In the genomic region with DNA sequence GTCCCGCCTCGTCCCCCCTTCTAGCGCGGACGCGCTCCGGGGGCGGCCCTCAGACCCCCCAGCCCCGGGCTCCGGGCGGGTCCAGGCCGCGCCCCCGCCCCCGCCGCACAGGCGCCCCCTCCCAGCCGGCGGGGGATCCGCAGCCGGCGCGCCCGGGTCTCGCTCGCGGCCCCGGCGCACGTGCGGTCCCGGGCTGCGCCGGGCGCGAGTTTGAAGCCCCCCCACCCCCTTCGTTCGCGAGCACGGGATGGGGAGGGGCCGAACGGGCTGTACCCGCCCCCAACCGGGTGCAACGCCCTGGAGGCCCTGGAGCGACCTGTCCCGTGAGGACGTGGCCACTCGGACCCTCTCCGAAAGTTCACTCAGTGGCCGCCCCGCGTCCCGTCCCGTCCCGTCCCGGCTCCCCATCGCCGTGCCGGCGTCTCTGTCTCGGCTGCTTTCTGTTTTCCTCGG, we compare ENCODE assay signal across 8 cellular contexts. TPM values are rescaled to one million over a fixed set of nuclear protein-coding genes. Genes with fewer than 3 reads are reported as not detected.
DNase-seq lines count a peak whose midpoint lies in the region; ATAC-seq and TF ChIP-seq lines count a peak whose summit lies in the region.

No MANE protein-coding gene starts in this region.

- H2BK5ac ChIP-seq in IMR-90 (ENCODE audit: low read depth, low read length, poor library complexity, severe bottlenecking), result no peak overlapping the region

- peak overlapping the region; percentile 81 for H2AFZ ChIP-seq in IMR-90 (replicated peaks; ENCODE audit: low read length, poor library complexity)

- H2AK9ac ChIP-seq in IMR-90 (replicated peaks; ENCODE audit: low read depth, low read length, poor library complexity), result peak overlapping the region; percentile 95

- CTCF ChIA-PET in IMR-90 (lab: Yijun Ruan, JAX), result interaction anchor here (1.6 kb wide), 1 partner anchor 403 kb away, joined by 4 read pairs; no protein-coding TSS in a partner anchor

- no peak overlapping the region for H2BK20ac ChIP-seq in IMR-90 (ENCODE audit: low read depth, low read length)

- ATAC-seq in IMR-90 (ENCODE audit: low read depth) (peak; percentile 60), GM21381 (IDR thresholded peaks at IDR 0.05; ENCODE audit: unreplicated experiment) (no peak)
- ATAC-seq in stimulated activated naive B cell treated with anti-CD40 and anti-IgM and Interleukin-4, amounts not matched to agents 10 μg/mL and 1 μg/mL and 100 μg/mL, for 72 hours (replicated peaks), result peak; percentile 13 to 14

- peak overlapping the region; percentile 33 for H3K27ac ChIP-seq in IMR-90 (ENCODE audit: insufficient read depth, low read length)

- peak overlapping the region; percentile 66; the same call in 1 of the 2 replicates for H3K56ac ChIP-seq in IMR-90 (ENCODE audit: extremely low read depth, insufficient read depth, low read length)

- H3K27me3 ChIP-seq in IMR-90 (ENCODE audit: control insufficient read depth, insufficient read depth, low read length), result no peaks in the 10 kb centered on the region

- in situ Hi-C loops in IMR-90 (cut with MboI; ENCODE audit: low sequenced_read_pairs) (loop anchor here (25.0 kb wide), 1 partner anchor 431 kb away; a partner anchor contains a TSS), astrocyte of the cerebellum (cut with HindIII; ENCODE audit: low sequenced_read_pairs) (no loop called here)

- H3K4me1 ChIP-seq in IMR-90 (ENCODE audit: control insufficient read depth, insufficient read depth, low read length), result peaks cover 6% of the 10 kb centered on the region

- TF ChIP-seq RAD21 in IMR-90 (IDR thresholded peaks at IDR 0.05; ENCODE audit: low read length), result no peak

- H3K18ac ChIP-seq in IMR-90 (ENCODE audit: low read depth, low read length), result no peak overlapping the region; the same call in 1 of the 2 replicates

- intact Hi-C loops in IMR-90 (cut with micrococcal nuclease), result no loop called here

- peaks cover 21% of the 10 kb centered on the region for H3K9me1 ChIP-seq in IMR-90 (ENCODE audit: insufficient read depth, low read length)

- H3K4me3 ChIP-seq in IMR-90 (ENCODE audit: insufficient read depth, low read depth, low read length), result peak overlapping the region; percentile 86
- H3K4me3 ChIP-seq in astrocyte of the cerebellum (ENCODE audit: low read depth, low read length), result peak overlapping the region; percentile 53

- TF ChIP-seq POLR2A in IMR-90 (IDR thresholded peaks at IDR 0.05; ENCODE audit: low read depth, low read length), result no peak

- TF ChIP-seq CTCF in IMR-90 (conservative IDR thresholded peaks at IDR 0.05; ENCODE audit: low read depth, low read length) (no peak; the same call in 1 of the 2 replicates), astrocyte of the cerebellum (IDR thresholded peaks at IDR 0.05; ENCODE audit: low read depth, low read length, missing control alignments) (no peak)

- no peaks in the 10 kb centered on the region for H3K9me3 Mint-ChIP-seq in immature natural killer cell
- no peaks in the 10 kb centered on the region for H3K9me3 Mint-ChIP-seq in stimulated activated naive B cell treated with anti-CD40 and anti-IgM and Interleukin-4, amounts not matched to agents 10 μg/mL and 1 μg/mL and 100 μg/mL, for 72 hours

- no peak overlapping the region for H4K5ac ChIP-seq in IMR-90 (ENCODE audit: low read depth, low read length)

- peaks cover 39% of the 10 kb centered on the region for H4K20me1 ChIP-seq in IMR-90 (ENCODE audit: insufficient read depth, low read length)

- peak overlapping the region; percentile 13 to 20; a peak in 1 of 4 replicates for H4K8ac ChIP-seq in IMR-90 (ENCODE audit: low read depth in 2 of 2, low read length in 2 of 2)

- H3K4me2 ChIP-seq in IMR-90 (ENCODE audit: low read depth, low read length), result peak overlapping the region; percentile 79

- H3K4me1 Mint-ChIP-seq in immature natural killer cell, result peaks cover 21 to 33% of the 10 kb centered on the region in 2 donors
- H3K4me1 Mint-ChIP-seq in stimulated activated naive B cell treated with anti-CD40 and anti-IgM and Interleukin-4, amounts not matched to agents 10 μg/mL and 1 μg/mL and 100 μg/mL, for 72 hours, result peaks cover 11 to 13% of the 10 kb centered on the region in 2 donors

- DNase-seq in COLO668 (lab: John Stamatoyannopoulos, UW; ENCODE audit: unreplicated experiment) (peak; percentile 64), IMR-90 (no peak), astrocyte of the cerebellum (ENCODE audit: low read depth) (no peak), immature natural killer cell (no peak), NCI-H128 (lab: John Stamatoyannopoulos, UW; ENCODE audit: unreplicated experiment) (no peak)
- no peak for DNase-seq in stimulated activated naive B cell treated with anti-CD40 and anti-IgM and Interleukin-4, amounts not matched to agents 10 μg/mL and 1 μg/mL and 100 μg/mL, for 72 hours
- no peak for DNase-seq in stimulated activated CD8-positive, alpha-beta memory T cell treated with anti-CD3 and anti-CD28 coated beads, Interleukin-4, amount 100 ng/mL, for 48 hours

- peak overlapping the region; percentile 54; the same call in 1 of the 2 replicates for H3K23ac ChIP-seq in IMR-90 (ENCODE audit: low read depth, low read length)

- H3K9me3 ChIP-seq in IMR-90 (ENCODE audit: control insufficient read depth, insufficient read depth, low read length), result no peaks in the 10 kb centered on the region

- peak overlapping the region; percentile 46 for H3K14ac ChIP-seq in IMR-90 (replicated peaks; ENCODE audit: low read depth, low read length)

- H3K79me1 ChIP-seq in IMR-90 (ENCODE audit: low read depth in 1 of 2, low read length in 2 of 2), result peaks cover 27 to 61% of the 10 kb centered on the region in 2 experiments

- peak overlapping the region; percentile 16; the same call in 1 of the 2 replicates for H2BK120ac ChIP-seq in IMR-90 (ENCODE audit: low read depth, low read length)

- peak overlapping the region; percentile 54 for H3K4ac ChIP-seq in IMR-90 (ENCODE audit: low read depth, low read length)

- dilution Hi-C loops in IMR-90 (cut with HindIII; ENCODE audit: low sequenced_read_pairs, unreplicated experiment), result no loop called here

- peak overlapping the region; percentile 43 for H2AK5ac ChIP-seq in IMR-90 (ENCODE audit: low read depth, low read length)

- 0 out of 2 replicates have a peak, but pooled peaks cover 2% of the 10 kb centered on the region for H3K36me3 ChIP-seq in IMR-90 (ENCODE audit: control insufficient read depth, insufficient read depth, low read length)

- no peaks in the 10 kb centered on the region for H3K36me3 Mint-ChIP-seq in immature natural killer cell
- H3K36me3 Mint-ChIP-seq in stimulated activated naive B cell treated with anti-CD40 and anti-IgM and Interleukin-4, amounts not matched to agents 10 μg/mL and 1 μg/mL and 100 μg/mL, for 72 hours, result peaks cover 2 to 4% of the 10 kb centered on the region in 2 donors

- 1% methylated on average over 18 of the region's 63 CpGs; no CpG with 5 or more reads in 1 of the 2 experiments for WGBS in IMR-90 (ENCODE audit: extremely low coverage in 2 of 2, insufficient read length in 1 of 2), 2 experiments

- peak overlapping the region; percentile 82 for H3K9ac ChIP-seq in IMR-90 (ENCODE audit: low read depth, low read length)

- POLR2A ChIA-PET in IMR-90 (lab: Charles Lee; ENCODE audit: unreplicated experiment), result no interaction called here

- peaks cover 11 to 22% (median 16%) of the 10 kb centered on the region in 3 donors for H3K27me3 Mint-ChIP-seq in immature natural killer cell (ENCODE audit: low read depth in 3 of 3)
- H3K27me3 Mint-ChIP-seq in stimulated activated naive B cell treated with anti-CD40 and anti-IgM and Interleukin-4, amounts not matched to agents 10 μg/mL and 1 μg/mL and 100 μg/mL, for 72 hours, result peaks cover 55 to 59% of the 10 kb centered on the region in 2 donors

- peak overlapping the region in 1 of 6 donors; percentile 5 for H3K27ac Mint-ChIP-seq in immature natural killer cell
- peak overlapping the region; percentile 78 for H3K27ac Mint-ChIP-seq in stimulated activated naive B cell treated with anti-CD40 and anti-IgM and Interleukin-4, amounts not matched to agents 10 μg/mL and 1 μg/mL and 100 μg/mL, for 72 hours

- H4K91ac ChIP-seq in IMR-90 (ENCODE audit: insufficient read depth, low read depth, low read length), result peak overlapping the region; percentile 6; the same call in 1 of the 2 replicates

- no TSS peak for BruUV-seq in IMR-90 (replicated peaks; lab: Mats Ljungman, UMichigan)

- H2BK15ac ChIP-seq in IMR-90 (ENCODE audit: low read depth, low read length), result no peak overlapping the region

- H3K4me3 Mint-ChIP-seq in immature natural killer cell, result peak overlapping the region; percentile 83 to 94 (median 86)
- peak overlapping the region; percentile 92 to 96 for H3K4me3 Mint-ChIP-seq in stimulated activated naive B cell treated with anti-CD40 and anti-IgM and Interleukin-4, amounts not matched to agents 10 μg/mL and 1 μg/mL and 100 μg/mL, for 72 hours

TF ChIP-seq in IMR-90, 13 proteins besides CTCF, POLR2A, EP300 and RAD21:
- TF ChIP-seq RCOR1 (IDR thresholded peaks at IDR 0.05; ENCODE audit: insufficient replicate concordance, low read length) (no peak), MXI1 (IDR thresholded peaks at IDR 0.05; ENCODE audit: borderline replicate concordance, low read depth, low read length) (peak; percentile 81), BHLHE40 (IDR thresholded peaks at IDR 0.05; ENCODE audit: low read depth, low read length) (peak; percentile 92)
- TF ChIP-seq, protein P1, sequence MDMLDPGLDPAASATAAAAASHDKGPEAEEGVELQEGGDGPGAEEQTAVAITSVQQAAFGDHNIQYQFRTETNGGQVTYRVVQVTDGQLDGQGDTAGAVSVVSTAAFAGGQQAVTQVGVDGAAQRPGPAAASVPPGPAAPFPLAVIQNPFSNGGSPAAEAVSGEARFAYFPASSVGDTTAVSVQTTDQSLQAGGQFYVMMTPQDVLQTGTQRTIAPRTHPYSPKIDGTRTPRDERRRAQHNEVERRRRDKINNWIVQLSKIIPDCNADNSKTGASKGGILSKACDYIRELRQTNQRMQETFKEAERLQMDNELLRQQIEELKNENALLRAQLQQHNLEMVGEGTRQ (IDR thresholded peaks at IDR 0.05; ENCODE audit: low read depth, low read length), result no peak

RNA-seq across cellular contexts. Expression of a gene that starts 0.8 kb away (rescaled TPM):
- 25.8 and 27.8 TPM in 2 replicates for total RNA-seq in IMR-90 (2012; rRNA removed)
- polyA plus RNA-seq in IMR-90 (2012; rRNA removed), result 92.3 and 103 TPM in 2 replicates
- polyA plus RNA-seq in IMR-90 (2012; cell fraction: cytosol; rRNA removed), result 46.4 and 102 TPM in 2 replicates
- polyA plus RNA-seq in IMR-90 (2012; cell fraction: nucleus; rRNA removed; ENCODE audit: low replicate concordance), result 122 and 210 TPM in 2 replicates
- polyA plus RNA-seq in immature natural killer cell, result not detected

Comparison
In these comparisons a context has a peak if more than half of its experiments do, and no peak if none do; other contexts are left out.
1. RNA of a gene that starts 0.8 kb away (polyA plus RNA-seq): 46.4 to 210 TPM in IMR-90; not detected in immature natural killer cell; every median in the first group is over 10 times any median in the second.